18 cellular contexts compared by ENCODE assay signal in genomic region chr17:43438626-43439529, GRCh38. TPM values are rescaled to one million over a fixed set of nuclear protein-coding genes. Genes with fewer than 3 reads are reported as not detected.
DNase-seq lines count a peak whose midpoint lies in the region; ATAC-seq and TF ChIP-seq lines count a peak whose summit lies in the region.
"Had no signal": no experiment of that assay in that cellular context is flagged by ENCODE, and none has a peak within 500 bp of the region (broad histone marks: within the 10 kb centered on the region; RNA-seq: fewer than 3 reads in every experiment).

No MANE protein-coding gene starts in this region.

- H3K4ac ChIP-seq in IMR-90 (ENCODE audit: low read depth, low read length) = no peak overlapping the region

- H2BK15ac ChIP-seq in IMR-90 (ENCODE audit: low read depth, low read length) = no peak overlapping the region

- no peaks in the 10 kb centered on the region for H3K9me3 Mint-ChIP-seq in chondrocyte (ENCODE audit: low read depth)
- H3K9me3 Mint-ChIP-seq: activated naive CD4-positive, alpha-beta T cell treated with anti-CD3 and anti-CD28 coated beads, Interleukin-2, amount 10 ng/mL, durations not matched to agents 7 days and 5 days had no signal

- H4K20me1 ChIP-seq in IMR-90 (ENCODE audit: insufficient read depth, low read length) = no peaks in the 10 kb centered on the region

- no peak overlapping the region for H2BK20ac ChIP-seq in IMR-90 (ENCODE audit: low read depth, low read length)

- H3K27ac Mint-ChIP-seq in chondrocyte (ENCODE audit: unreplicated experiment) = no peak overlapping the region
- H3K27ac Mint-ChIP-seq: activated naive CD4-positive, alpha-beta T cell treated with anti-CD3 and anti-CD28 coated beads, Interleukin-2, amount 10 ng/mL, durations not matched to agents 7 days and 5 days had no signal

- H2AFZ ChIP-seq in IMR-90 (replicated peaks; ENCODE audit: low read length, poor library complexity) = no peak overlapping the region

- H3K36me3 Mint-ChIP-seq in chondrocyte (ENCODE audit: low read depth) = no peaks in the 10 kb centered on the region
- H3K36me3 Mint-ChIP-seq: activated naive CD4-positive, alpha-beta T cell treated with anti-CD3 and anti-CD28 coated beads, Interleukin-2, amount 10 ng/mL, durations not matched to agents 7 days and 5 days had no signal

- H2BK120ac ChIP-seq in IMR-90 (ENCODE audit: low read depth, low read length) = no peak overlapping the region

- no peak for TF ChIP-seq POLR2A in IMR-90 (IDR thresholded peaks at IDR 0.05; ENCODE audit: low read depth, low read length)

- intact Hi-C loops in IMR-90 (cut with micrococcal nuclease) = no loop called here

- no peak overlapping the region for H2BK5ac ChIP-seq in IMR-90 (ENCODE audit: low read depth, low read length, poor library complexity, severe bottlenecking)

- dilution Hi-C loops in IMR-90 (cut with HindIII; ENCODE audit: low sequenced_read_pairs, unreplicated experiment) = no loop called here

- no peaks in the 10 kb centered on the region for H3K36me3 ChIP-seq in IMR-90 (ENCODE audit: control insufficient read depth, insufficient read depth, low read length)
- H3K36me3 ChIP-seq: heart left ventricle had no signal

- no peak overlapping the region for H4K8ac ChIP-seq in IMR-90 (ENCODE audit: low read depth in 2 of 2, low read length in 2 of 2)

- no peak overlapping the region for H3K4me3 ChIP-seq in IMR-90 (ENCODE audit: insufficient read depth, low read depth, low read length)
- H3K4me3 ChIP-seq: body of pancreas, heart left ventricle had no signal

- H2AK9ac ChIP-seq in IMR-90 (replicated peaks; ENCODE audit: low read depth, low read length, poor library complexity) = no peak overlapping the region

- POLR2A ChIA-PET in IMR-90 (lab: Charles Lee; ENCODE audit: unreplicated experiment) = interaction anchor here (0.6 kb wide), 1 partner anchor 31 kb away, joined by 3 read pairs; no protein-coding TSS in a partner anchor

- no peak overlapping the region for H2AK5ac ChIP-seq in IMR-90 (ENCODE audit: low read depth, low read length)

- no peak overlapping the region for H3K27ac ChIP-seq in IMR-90 (ENCODE audit: insufficient read depth, low read length)
- H3K27ac ChIP-seq: body of pancreas, heart left ventricle had no signal

- H3K18ac ChIP-seq in IMR-90 (ENCODE audit: low read depth, low read length) = no peak overlapping the region

- H3K27me3 Mint-ChIP-seq in chondrocyte (ENCODE audit: low read depth) = no peaks in the 10 kb centered on the region

- no peaks in the 10 kb centered on the region for H3K9me3 ChIP-seq in IMR-90 (ENCODE audit: control insufficient read depth, insufficient read depth, low read length)
- H3K9me3 ChIP-seq: body of pancreas, heart left ventricle had no signal

- no peaks in the 10 kb centered on the region for H3K27me3 ChIP-seq in IMR-90 (ENCODE audit: control insufficient read depth, insufficient read depth, low read length)
- H3K27me3 ChIP-seq: body of pancreas, heart left ventricle had no signal

- H3K4me3 Mint-ChIP-seq in chondrocyte (ENCODE audit: unreplicated experiment) = no peak overlapping the region
- H3K4me3 Mint-ChIP-seq: activated naive CD4-positive, alpha-beta T cell treated with anti-CD3 and anti-CD28 coated beads, Interleukin-2, amount 10 ng/mL, durations not matched to agents 7 days and 5 days had no signal

- H4K5ac ChIP-seq in IMR-90 (ENCODE audit: low read depth, low read length) = no peak overlapping the region

- no peak overlapping the region for H3K23ac ChIP-seq in IMR-90 (ENCODE audit: low read depth, low read length)

- DNase-seq in DMS 273 treated with DMSO at 0.1 percent for 48 hours (lab: John Stamatoyannopoulos, UW) (peak; percentile 75), IMR-90 (peak; percentile 44), NCI-H82 (lab: John Stamatoyannopoulos, UW) (peak; percentile 86), islet precursor cell (peak; percentile 76), SW480 (ENCODE audit: low spot score) (no peak), COLO829 (ENCODE audit: low spot score) (no peak), chondrocyte (ENCODE audit: low spot score) (no peak)
- DNase-seq: activated naive CD4-positive, alpha-beta T cell treated with anti-CD3 and anti-CD28 coated beads, Interleukin-2, amount 10 ng/mL, durations not matched to agents 7 days and 5 days; AML-193; body of pancreas; dermis blood vessel endothelial cell; kidney; occipital lobe; stimulated activated CD4-positive, alpha-beta T cell treated with anti-CD3 and anti-CD28 coated beads, Interleukin-4, amount 100 ng/mL, for 1 hour; stimulated activated CD8-positive, alpha-beta memory T cell treated with anti-CD3 and anti-CD28 coated beads, Interleukin-4, amount 100 ng/mL, for 48 hours had no signal

- H3K4me2 ChIP-seq in IMR-90 (ENCODE audit: low read depth, low read length) = no peak overlapping the region

- peaks cover 3% of the 10 kb centered on the region for H3K4me1 ChIP-seq in IMR-90 (ENCODE audit: control insufficient read depth, insufficient read depth, low read length)
- H3K4me1 ChIP-seq: body of pancreas, heart left ventricle had no signal

- peaks cover 40% of the 10 kb centered on the region for H3K4me1 Mint-ChIP-seq in chondrocyte (ENCODE audit: low read depth)
- H3K4me1 Mint-ChIP-seq: activated naive CD4-positive, alpha-beta T cell treated with anti-CD3 and anti-CD28 coated beads, Interleukin-2, amount 10 ng/mL, durations not matched to agents 7 days and 5 days had no signal

- no peaks in the 10 kb centered on the region for H3K79me1 ChIP-seq in IMR-90 (ENCODE audit: low read depth in 1 of 2, low read length in 2 of 2)

- H3K56ac ChIP-seq in IMR-90 (ENCODE audit: extremely low read depth, insufficient read depth, low read length) = no peak overlapping the region

- in situ Hi-C loops in IMR-90 (cut with MboI; ENCODE audit: low sequenced_read_pairs) = no loop called here

- H3K14ac ChIP-seq in IMR-90 (replicated peaks; ENCODE audit: low read depth, low read length) = no peak overlapping the region

- WGBS in IMR-90 (ENCODE audit: extremely low coverage in 2 of 2, insufficient read length in 1 of 2), 2 experiments = no CpG with 5 or more reads among the region's 7 CpGs

- no peak overlapping the region for H4K91ac ChIP-seq in IMR-90 (ENCODE audit: insufficient read depth, low read depth, low read length)

- no peak for TF ChIP-seq RAD21 in IMR-90 (IDR thresholded peaks at IDR 0.05; ENCODE audit: low read length)

- no peak overlapping the region for H3K9ac ChIP-seq in IMR-90 (ENCODE audit: low read depth, low read length)

- TF ChIP-seq CTCF in IMR-90 (conservative IDR thresholded peaks at IDR 0.05; ENCODE audit: low read depth, low read length) (no peak), chondrocyte (IDR thresholded peaks at IDR 0.05) (no peak)

- ATAC-seq in IMR-90 (ENCODE audit: low read depth) (peak; percentile 27; the same call in 1 of the 2 replicates), HG02981 (IDR thresholded peaks at IDR 0.05; ENCODE audit: unreplicated experiment) (no peak)
- ATAC-seq: body of pancreas, esophagus mucosa had no signal

- CTCF ChIA-PET in IMR-90 (lab: Yijun Ruan, JAX) = no interaction called here

- 0 out of 2 replicates have a peak, but pooled peaks cover 2% of the 10 kb centered on the region for H3K9me1 ChIP-seq in IMR-90 (ENCODE audit: insufficient read depth, low read length)

- BruUV-seq in IMR-90 (replicated peaks; lab: Mats Ljungman, UMichigan) = no TSS peak

TF ChIP-seq in IMR-90, 13 proteins besides CTCF, POLR2A, EP300 and RAD21:
- no peak for TF ChIP-seq ELK1 (IDR thresholded peaks at IDR 0.05; ENCODE audit: borderline replicate concordance, low read depth, low read length)

RNA-seq across cellular contexts. Expression of gene ARL4D, which starts 40.1 kb away (rescaled TPM):
- total RNA-seq in IMR-90 (2012; rRNA removed) = 12.5 and 12.8 TPM in 2 replicates
- 25.5 and 30.7 TPM in 2 replicates for polyA plus RNA-seq in IMR-90 (2012; rRNA removed)
- 25.6 and 28.6 TPM in 2 replicates for polyA plus RNA-seq in IMR-90 (2012; cell fraction: cytosol; rRNA removed)
- polyA plus RNA-seq in IMR-90 (2012; cell fraction: nucleus; rRNA removed; ENCODE audit: low replicate concordance) = 8.6 and 16.0 TPM in 2 replicates
- 33.8 to 38.0 TPM (median 37.5 TPM) in 3 replicates for total RNA-seq in chondrocyte

RNA-seq across cellular contexts. Expression of gene DHX8, which starts 44.9 kb away (rescaled TPM):
- 50.0 TPM in 2 replicates for total RNA-seq in IMR-90 (2012; rRNA removed)
- polyA plus RNA-seq in IMR-90 (2012; rRNA removed) = 21.8 and 22.6 TPM in 2 replicates
- polyA plus RNA-seq in IMR-90 (2012; cell fraction: cytosol; rRNA removed) = 8.8 and 12.4 TPM in 2 replicates
- polyA plus RNA-seq in IMR-90 (2012; cell fraction: nucleus; rRNA removed; ENCODE audit: low replicate concordance) = 14.1 and 32.4 TPM in 2 replicates
- 39.0 to 49.6 TPM (median 49.2 TPM) in 3 replicates for total RNA-seq in chondrocyte

Comparison
In these comparisons a context has a peak if more than half of its experiments do, and no peak if none do; other contexts are left out.
1. DNase-seq: peak in DMS 273 treated with DMSO at 0.1 percent for 48 hours (single experiment), IMR-90 (single experiment), NCI-H82 (single experiment) and islet precursor cell (single experiment); none in SW480 (single experiment), COLO829 (single experiment) and chondrocyte (single experiment).